ENCODE assay signal across 29 cellular contexts in the genomic region with DNA sequence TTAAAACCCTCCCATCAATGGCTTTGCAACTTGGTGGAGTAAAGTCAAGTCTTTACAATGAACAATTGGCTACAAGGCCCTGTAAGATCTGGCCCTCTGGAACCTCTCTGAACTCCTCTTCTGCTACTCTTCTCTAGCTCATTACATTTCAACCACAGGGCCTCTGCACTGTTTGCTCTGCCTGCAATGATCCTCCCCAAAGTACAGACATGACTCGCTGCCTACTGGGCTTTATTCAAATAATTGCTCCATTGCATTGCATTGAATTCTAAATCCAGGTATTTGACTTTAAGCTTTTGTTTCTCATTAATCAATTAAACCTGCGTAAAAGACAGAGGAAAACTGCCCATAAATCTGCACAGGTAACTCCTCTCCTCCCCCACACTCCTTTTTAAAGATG.
A peak's percentile ranks its signal among the peaks of the same experiment; 100 is the strongest.
DNase-seq lines count a peak whose midpoint lies in the region; ATAC-seq and TF ChIP-seq lines count a peak whose summit lies in the region.
"Had no signal": no experiment of that assay in that cellular context is flagged by ENCODE, and none has a peak within 500 bp of the region (broad histone marks: within the 10 kb centered on the region; RNA-seq: fewer than 3 reads in every experiment).

No MANE protein-coding gene starts in this region.

- no peak for TF ChIP-seq CTCF in mammary epithelial cell (conservative IDR thresholded peaks at IDR 0.05 in 1 of 2, IDR thresholded peaks at IDR 0.05 in 1 of 2; ENCODE audit: extremely low read depth in 1 of 2, insufficient read depth in 1 of 2, low read depth in 1 of 2, low read length in 2 of 2)
- no peak for TF ChIP-seq CTCF in MCF 10A (IDR thresholded peaks at IDR 0.05; ENCODE audit: unreplicated experiment)

- intact Hi-C loops in mammary epithelial cell (cut with micrococcal nuclease) (no loop called here), MCF 10A (cut with micrococcal nuclease) (no loop called here)
- intact Hi-C loops in dendritic cell treated with granulocyte-macrophage colony-stimulating factor and Interleukin-4, amounts not matched to agents 40 ng/mL and 50 ng/mL, for 4 days (cut with micrococcal nuclease): no loop called here

- H2BK120ac ChIP-seq in mesenchymal stem cell (ENCODE audit: low read depth, low read length): no peak overlapping the region

- H2BK5ac ChIP-seq in mesenchymal stem cell (ENCODE audit: low read depth, low read length, poor library complexity, severe bottlenecking): no peak overlapping the region

- H2BK12ac ChIP-seq in mesenchymal stem cell (ENCODE audit: low read length in 2 of 2): no peak overlapping the region

- no peaks in the 10 kb centered on the region for H3K79me2 ChIP-seq in mammary epithelial cell (ENCODE audit: insufficient read depth, low read length)
- H3K79me2 ChIP-seq: parathyroid adenoma had no signal

- no peaks in the 10 kb centered on the region for H3K27me3 Mint-ChIP-seq in MCF 10A (ENCODE audit: insufficient read depth, unreplicated experiment)
- no peaks in the 10 kb centered on the region for H3K27me3 Mint-ChIP-seq in dendritic cell treated with granulocyte-macrophage colony-stimulating factor and Interleukin-4, amounts not matched to agents 40 ng/mL and 50 ng/mL, for 4 days
- H3K27me3 Mint-ChIP-seq in naive thymus-derived CD8-positive, alpha-beta T cell: no peaks in the 10 kb centered on the region
- H3K27me3 Mint-ChIP-seq: activated T-helper 17 cell treated with anti-CD3 and anti-CD28 coated beads, Interleukin-2, amount 50 U/mL, for 72 hours; memory B cell had no signal

- ATAC-seq in naive thymus-derived CD8-positive, alpha-beta T cell: no peak
- no peak for ATAC-seq in HG03342 (IDR thresholded peaks at IDR 0.05; ENCODE audit: unreplicated experiment)
- ATAC-seq: activated T-helper 17 cell treated with anti-CD3 and anti-CD28 coated beads, Interleukin-2, amount 50 U/mL, for 72 hours; K562; left lobe of liver had no signal

- H3K36me3 Mint-ChIP-seq in MCF 10A (ENCODE audit: insufficient read depth, unreplicated experiment): no peaks in the 10 kb centered on the region
- H3K36me3 Mint-ChIP-seq in dendritic cell treated with granulocyte-macrophage colony-stimulating factor and Interleukin-4, amounts not matched to agents 40 ng/mL and 50 ng/mL, for 4 days (ENCODE audit: low read depth): no peaks in the 10 kb centered on the region
- H3K36me3 Mint-ChIP-seq in naive thymus-derived CD8-positive, alpha-beta T cell: no peaks in the 10 kb centered on the region
- H3K36me3 Mint-ChIP-seq: CD4-positive, CD25-positive, alpha-beta regulatory T cell; memory B cell had no signal

- H2BK15ac ChIP-seq in mesenchymal stem cell (ENCODE audit: low read depth, poor library complexity, severe bottlenecking): no peak overlapping the region

- H4K91ac ChIP-seq in mesenchymal stem cell (ENCODE audit: low read length): no peak overlapping the region

- H3K9me3 ChIP-seq in mammary epithelial cell (replicated peaks; ENCODE audit: insufficient read depth, low read length) (no peaks in the 10 kb centered on the region), mesenchymal stem cell (ENCODE audit: control insufficient read depth, low read length) (no peaks in the 10 kb centered on the region)
- H3K9me3 ChIP-seq: adrenal gland, right atrium auricular region, transverse colon had no signal

- no peaks in the 10 kb centered on the region for H3K27me3 ChIP-seq in mammary epithelial cell (ENCODE audit: insufficient read depth, low read length)
- H3K27me3 ChIP-seq in mesenchymal stem cell (ENCODE audit: control insufficient read depth in 1 of 2, insufficient read depth in 1 of 2, low read length in 2 of 2): no peaks in the 10 kb centered on the region
- H3K27me3 ChIP-seq: adrenal gland, dorsolateral prefrontal cortex, right atrium auricular region, transverse colon had no signal

- no peak overlapping the region for H3K27ac Mint-ChIP-seq in MCF 10A (ENCODE audit: low read depth, unreplicated experiment)
- peak overlapping the region; percentile 78 for H3K27ac Mint-ChIP-seq in dendritic cell treated with granulocyte-macrophage colony-stimulating factor and Interleukin-4, amounts not matched to agents 40 ng/mL and 50 ng/mL, for 4 days
- no peak overlapping the region for H3K27ac Mint-ChIP-seq in naive thymus-derived CD8-positive, alpha-beta T cell
- H3K27ac Mint-ChIP-seq: activated naive CD4-positive, alpha-beta T cell treated with anti-CD3 and anti-CD28 coated beads, Interleukin-2, amount 10 ng/mL, durations not matched to agents 7 days and 5 days; activated T-helper 17 cell treated with anti-CD3 and anti-CD28 coated beads, Interleukin-2, amount 50 U/mL, for 72 hours; CD4-positive, CD25-positive, alpha-beta regulatory T cell; memory B cell had no signal

- H3K4me3 ChIP-seq in mammary epithelial cell (replicated peaks in 1 of 3; ENCODE audit: insufficient read depth in 1 of 3, low read depth in 2 of 3, low read length in 3 of 3) (no peak overlapping the region), mesenchymal stem cell (ENCODE audit: insufficient read depth in 1 of 2, low read depth in 1 of 2, low read length in 2 of 2) (no peak overlapping the region)
- H3K4me3 ChIP-seq: adrenal gland, dorsolateral prefrontal cortex, K562, right atrium auricular region, transverse colon had no signal

- no peak overlapping the region for H2AK5ac ChIP-seq in mesenchymal stem cell (ENCODE audit: low read length, severe bottlenecking)

- no peak overlapping the region for H2AFZ ChIP-seq in mammary epithelial cell (ENCODE audit: low read depth, low read length)
- no peak overlapping the region for H2AFZ ChIP-seq in mesenchymal stem cell (ENCODE audit: low read depth, low read length)
- H2AFZ ChIP-seq: parathyroid adenoma had no signal

- no peak overlapping the region for H3K27ac ChIP-seq in mammary epithelial cell (ENCODE audit: insufficient read depth, low read depth, low read length)
- H3K27ac ChIP-seq in mesenchymal stem cell (ENCODE audit: low read length, poor library complexity, severe bottlenecking): no peak overlapping the region
- H3K27ac ChIP-seq: adrenal gland, dorsolateral prefrontal cortex, parathyroid adenoma, right atrium auricular region, transverse colon had no signal

- DNase-seq in mammary epithelial cell (peak; percentile 44), MCF 10A (ENCODE audit: unreplicated experiment) (no peak), mesenchymal stem cell (no peak), C1 segment of cervical spinal cord (lab: John Stamatoyannopoulos, UW) (no peak)
- no peak for DNase-seq in naive thymus-derived CD8-positive, alpha-beta T cell
- no peak for DNase-seq in activated CD4-positive, CD25-positive, alpha-beta regulatory T cell treated with anti-CD3 and anti-CD28 coated beads, Interleukin-2, amount 50 U/mL, for 72 hours
- DNase-seq: 8988T; activated CD4-positive, alpha-beta T cell treated with anti-CD3 and anti-CD28 coated beads for 4 hours; activated naive CD4-positive, alpha-beta T cell treated with anti-CD3 and anti-CD28 coated beads, Interleukin-2, amount 10 ng/mL, durations not matched to agents 7 days and 5 days; adrenal gland; CD4-positive, CD25-positive, alpha-beta regulatory T cell; dorsolateral prefrontal cortex; hypothalamus; NCI-H1092 treated with DMSO at 0.1 percent for 48 hours; NCI-H187 treated with DMSO at 0.1 percent for 48 hours; NCI-H2171 treated with DMSO at 0.1 percent for 48 hours; NCI-H526; SIG-M5; stimulated activated CD8-positive, alpha-beta memory T cell treated with anti-CD3 and anti-CD28 coated beads, Interleukin-4, amount 100 ng/mL, for 48 hours; transverse colon had no signal

- no peaks in the 10 kb centered on the region for H3K36me3 ChIP-seq in mammary epithelial cell (ENCODE audit: insufficient read depth, low read length)
- no peaks in the 10 kb centered on the region for H3K36me3 ChIP-seq in mesenchymal stem cell (ENCODE audit: control insufficient read depth in 1 of 2, insufficient read depth in 2 of 2, low read depth in 1 of 2, low read length in 2 of 2)
- H3K36me3 ChIP-seq: adrenal gland, right atrium auricular region, transverse colon had no signal

- H3K4me1 ChIP-seq in mammary epithelial cell (ENCODE audit: insufficient read depth, low read length) (peaks cover 32% of the 10 kb centered on the region), mesenchymal stem cell (ENCODE audit: control insufficient read depth, insufficient read depth, low read depth, low read length) (peaks cover 3% of the 10 kb centered on the region)
- H3K4me1 ChIP-seq: adrenal gland had no signal

- H3K4ac ChIP-seq in mesenchymal stem cell (ENCODE audit: low read depth in 1 of 2, low read length in 2 of 2): no peak overlapping the region

- H3K14ac ChIP-seq in mesenchymal stem cell (ENCODE audit: low read length in 2 of 2): no peak overlapping the region

- BruUV-seq in mammary epithelial cell (replicated peaks; lab: Mats Ljungman, UMichigan) (no TSS peak), MCF 10A (replicated peaks; lab: Mats Ljungman, UMichigan) (no TSS peak)

- H3K79me1 ChIP-seq in mesenchymal stem cell (replicated peaks; ENCODE audit: low read length, poor library complexity, severe bottlenecking): no peaks in the 10 kb centered on the region

- H3K4me3 Mint-ChIP-seq in MCF 10A (ENCODE audit: unreplicated experiment): no peak overlapping the region
- no peak overlapping the region for H3K4me3 Mint-ChIP-seq in dendritic cell treated with granulocyte-macrophage colony-stimulating factor and Interleukin-4, amounts not matched to agents 40 ng/mL and 50 ng/mL, for 4 days
- H3K4me3 Mint-ChIP-seq in naive thymus-derived CD8-positive, alpha-beta T cell: no peak overlapping the region
- H3K4me3 Mint-ChIP-seq: activated naive CD4-positive, alpha-beta T cell treated with anti-CD3 and anti-CD28 coated beads, Interleukin-2, amount 10 ng/mL, durations not matched to agents 7 days and 5 days; activated T-helper 17 cell treated with anti-CD3 and anti-CD28 coated beads, Interleukin-2, amount 50 U/mL, for 72 hours; memory B cell; neural crest cell had no signal

- dilution Hi-C loops in mammary epithelial cell (cut with HindIII; ENCODE audit: low sequenced_read_pairs): no loop called here

- POLR2A ChIA-PET in MCF 10A (lab: Yijun Ruan, JAX): interaction anchor here (0.6 to 3.1 kb wide), 4 partner anchors 7 to 121 kb away, joined by 3 to 14 read pairs (median 7); no protein-coding TSS in a partner anchor
- POLR2A ChIA-PET in naive thymus-derived CD8-positive, alpha-beta T cell (lab: Charles Lee): no interaction called here

- H3K9ac ChIP-seq in mammary epithelial cell (ENCODE audit: insufficient read depth, low read length): no peak overlapping the region
- peak overlapping the region; percentile 51 for H3K9ac ChIP-seq in mesenchymal stem cell (ENCODE audit: low read length)
- H3K9ac ChIP-seq: parathyroid adenoma had no signal

- H3K18ac ChIP-seq in mesenchymal stem cell (ENCODE audit: low read depth in 1 of 2, low read length in 2 of 2): no peak overlapping the region

- no peak overlapping the region for H3K4me2 ChIP-seq in mammary epithelial cell (ENCODE audit: insufficient read depth, low read depth, low read length)
- no peak overlapping the region for H3K4me2 ChIP-seq in mesenchymal stem cell (ENCODE audit: low read length, poor library complexity, severe bottlenecking)

- no peak overlapping the region for H3K23ac ChIP-seq in mesenchymal stem cell (ENCODE audit: low read length in 2 of 2)

- no peaks in the 10 kb centered on the region for H4K20me1 ChIP-seq in mammary epithelial cell (ENCODE audit: insufficient read depth, low read length)

- H3K4me1 Mint-ChIP-seq in MCF 10A (ENCODE audit: insufficient read depth, unreplicated experiment): peaks cover 30% of the 10 kb centered on the region
- peaks cover 62% of the 10 kb centered on the region for H3K4me1 Mint-ChIP-seq in dendritic cell treated with granulocyte-macrophage colony-stimulating factor and Interleukin-4, amounts not matched to agents 40 ng/mL and 50 ng/mL, for 4 days (ENCODE audit: low read depth)
- peaks cover 0 to 11% (median 2%) of the 10 kb centered on the region in 4 donors for H3K4me1 Mint-ChIP-seq in naive thymus-derived CD8-positive, alpha-beta T cell

- no peaks in the 10 kb centered on the region for H3K9me3 Mint-ChIP-seq in MCF 10A (ENCODE audit: unreplicated experiment)
- no peaks in the 10 kb centered on the region for H3K9me3 Mint-ChIP-seq in dendritic cell treated with granulocyte-macrophage colony-stimulating factor and Interleukin-4, amounts not matched to agents 40 ng/mL and 50 ng/mL, for 4 days
- no peaks in the 10 kb centered on the region for H3K9me3 Mint-ChIP-seq in naive thymus-derived CD8-positive, alpha-beta T cell
- H3K9me3 Mint-ChIP-seq: memory B cell had no signal

- in situ Hi-C loops in mammary epithelial cell (cut with MboI; ENCODE audit: low sequenced_read_pairs in 2 of 2): no loop called here

- CTCF ChIA-PET in mammary epithelial cell (lab: Charles Lee; ENCODE audit: low non-redundant PET): no interaction called here
- CTCF ChIA-PET in MCF 10A (lab: Yijun Ruan, JAX): interaction anchor here (1.0 to 1.2 kb wide), 2 partner anchors 12 to 758 kb away, joined by 3 to 4 read pairs; no protein-coding TSS in a partner anchor

- H4K8ac ChIP-seq in mesenchymal stem cell (ENCODE audit: low read length): no peak overlapping the region

- 100% methylated on average over 2 of the region's 2 CpGs for WGBS in mammary epithelial cell (ENCODE audit: low coverage, missing lambda C conversion rate)
- 98% methylated on average over 2 of the region's 2 CpGs for WGBS in mesenchymal stem cell
